Comparison of ENCODE assay signal across 2 cellular contexts in the genomic region with DNA sequence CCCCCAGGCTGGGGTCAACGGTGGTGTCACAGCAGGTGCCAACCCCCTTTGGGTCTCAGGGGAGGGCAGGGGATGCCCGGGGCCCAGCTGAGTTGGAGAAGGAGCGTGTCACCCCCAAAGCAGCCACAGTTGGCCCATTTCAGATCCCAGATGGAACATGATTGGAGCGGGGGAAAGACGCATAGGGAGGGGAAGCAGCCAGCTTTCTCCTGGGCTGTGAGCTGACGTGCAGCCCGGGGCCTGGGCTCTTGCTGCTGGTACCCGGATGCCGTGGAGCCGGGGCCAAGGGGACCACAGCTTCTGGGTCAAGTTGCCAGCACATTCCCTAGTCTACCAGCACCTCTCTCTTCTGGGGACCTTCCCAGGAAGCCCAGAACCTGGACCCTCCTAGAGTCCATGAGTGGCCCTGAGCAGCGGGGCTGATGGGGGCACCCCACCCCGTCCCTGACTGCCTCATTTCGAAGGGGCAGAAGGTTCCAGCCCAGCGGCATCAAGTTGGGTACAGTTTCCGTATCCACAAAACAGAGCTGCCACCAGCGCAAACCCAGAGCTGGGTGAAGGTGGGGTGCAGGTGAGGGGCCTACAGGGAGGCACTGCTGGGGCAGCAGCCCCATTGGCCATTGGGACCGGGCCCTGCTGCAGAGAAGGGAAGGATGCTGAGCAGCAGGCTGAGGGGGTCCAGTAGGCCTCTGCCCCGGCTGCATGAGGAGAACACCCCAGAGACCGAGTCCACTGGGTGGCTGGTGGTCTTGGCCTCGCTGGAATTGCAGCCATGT.
TF ChIP-seq lines count a peak whose summit lies in the region.

No MANE protein-coding gene starts in this region.

TF ChIP-seq in H1, 55 proteins besides CTCF, POLR2A, EP300 and RAD21:
- TF ChIP-seq SRF (IDR thresholded peaks at IDR 0.05; ENCODE audit: low read depth, low read length) (no peak), POLR2AphosphoS5 (IDR thresholded peaks at IDR 0.05; ENCODE audit: low read depth, low read length) (no peak), TCF12 (IDR thresholded peaks at IDR 0.05; ENCODE audit: low read depth, low read length) (no peak), JUND (IDR thresholded peaks at IDR 0.05; ENCODE audit: low read length) (no peak), RBBP5 (IDR thresholded peaks at IDR 0.05; ENCODE audit: borderline replicate concordance, low read depth, low read length) (no peak)

TF ChIP-seq in HepG2, 621 proteins besides CTCF, POLR2A, EP300 and RAD21:
- no peak for TF ChIP-seq MAFF (IDR thresholded peaks at IDR 0.05; ENCODE audit: low read depth, low read length)
- TF ChIP-seq, protein P1, sequence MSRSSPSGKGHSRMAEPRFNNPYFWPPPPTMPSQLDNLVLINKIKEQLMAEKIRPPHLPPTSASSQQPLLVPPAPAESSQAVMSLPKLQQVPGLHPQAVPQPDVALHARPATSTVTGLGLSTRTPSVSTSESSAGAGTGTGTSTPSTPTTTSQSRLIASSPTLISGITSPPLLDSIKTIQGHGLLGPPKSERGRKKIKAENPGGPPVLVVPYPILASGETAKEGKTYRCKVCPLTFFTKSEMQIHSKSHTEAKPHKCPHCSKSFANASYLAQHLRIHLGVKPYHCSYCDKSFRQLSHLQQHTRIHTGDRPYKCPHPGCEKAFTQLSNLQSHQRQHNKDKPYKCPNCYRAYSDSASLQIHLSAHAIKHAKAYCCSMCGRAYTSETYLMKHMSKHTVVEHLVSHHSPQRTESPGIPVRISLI (CRISPR knock-in tag; IDR thresholded peaks at IDR 0.05; ENCODE audit: borderline replicate concordance), result no peak
- no peak for TF ChIP-seq THAP9 (CRISPR knock-in tag; IDR thresholded peaks at IDR 0.05; ENCODE audit: borderline replicate concordance)
- no peak for TF ChIP-seq NR2F6 (IDR thresholded peaks at IDR 0.05)
- no peak for TF ChIP-seq NR2F6 (CRISPR knock-in tag; IDR thresholded peaks at IDR 0.05)
- no peak for TF ChIP-seq ZNF709 (CRISPR knock-in tag; IDR thresholded peaks at IDR 0.05)
- TF ChIP-seq ZFP37 (CRISPR knock-in tag; IDR thresholded peaks at IDR 0.05; ENCODE audit: borderline replicate concordance), result no peak
- TF ChIP-seq HNF4A (CRISPR knock-in tag; IDR thresholded peaks at IDR 0.05), result no peak
- TF ChIP-seq SRSF1 (optimal IDR thresholded peaks at IDR 0.05; ENCODE audit: low read depth, low read length), result no peak
- TF ChIP-seq REL (CRISPR knock-in tag; conservative IDR thresholded peaks at IDR 0.05), result no peak
